Comparison of ENCODE assay signal across 1 cellular context in the genomic region with DNA sequence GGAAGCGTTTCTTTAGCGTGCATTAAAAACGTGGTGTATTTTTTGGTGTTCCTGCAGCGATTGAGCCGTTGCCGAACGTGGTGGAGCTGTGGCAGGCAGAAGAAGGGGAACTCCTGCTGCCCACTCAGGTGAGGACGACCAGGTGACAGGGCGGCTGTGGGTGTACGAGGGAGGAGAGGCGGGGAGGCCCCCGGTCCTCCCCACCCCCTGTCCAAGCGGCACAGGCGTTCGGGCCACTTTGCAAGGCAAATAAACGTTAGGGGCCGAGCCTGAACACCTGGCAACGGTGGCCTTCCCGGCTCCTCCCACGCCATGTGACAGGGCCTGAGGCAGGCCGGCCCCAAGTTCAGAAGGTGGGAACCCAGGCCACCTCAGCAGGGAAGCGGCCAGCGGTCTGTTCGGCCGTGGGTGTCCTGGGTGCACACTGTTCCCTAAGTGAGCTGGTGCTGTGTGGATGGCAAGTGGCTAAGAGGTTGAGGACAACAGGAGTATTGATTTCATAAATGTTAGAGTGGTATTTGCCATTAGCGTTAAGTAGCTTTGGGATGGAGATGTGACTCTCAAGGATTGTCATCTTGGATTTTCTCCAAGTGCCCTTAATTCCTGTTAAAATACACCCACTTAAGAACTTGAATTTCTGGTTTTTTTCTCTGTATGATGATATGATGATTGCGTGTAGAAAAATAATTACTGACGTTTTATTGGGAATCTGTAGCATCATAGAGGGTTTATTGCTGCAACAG.
A peak's percentile ranks its signal among the peaks of the same experiment; 100 is the strongest.
TF ChIP-seq lines count a peak whose summit lies in the region.

No MANE protein-coding gene starts in this region.

TF ChIP-seq in GM12878, 131 proteins besides CTCF, POLR2A, EP300 and RAD21 (continued from another document and continues in another):
- TF ChIP-seq, protein P1, sequence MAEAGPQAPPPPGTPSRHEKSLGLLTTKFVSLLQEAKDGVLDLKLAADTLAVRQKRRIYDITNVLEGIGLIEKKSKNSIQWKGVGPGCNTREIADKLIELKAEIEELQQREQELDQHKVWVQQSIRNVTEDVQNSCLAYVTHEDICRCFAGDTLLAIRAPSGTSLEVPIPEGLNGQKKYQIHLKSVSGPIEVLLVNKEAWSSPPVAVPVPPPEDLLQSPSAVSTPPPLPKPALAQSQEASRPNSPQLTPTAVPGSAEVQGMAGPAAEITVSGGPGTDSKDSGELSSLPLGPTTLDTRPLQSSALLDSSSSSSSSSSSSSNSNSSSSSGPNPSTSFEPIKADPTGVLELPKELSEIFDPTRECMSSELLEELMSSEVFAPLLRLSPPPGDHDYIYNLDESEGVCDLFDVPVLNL (IDR thresholded peaks at IDR 0.05; ENCODE audit: low read depth, low read length) = no peak
- no peak for TF ChIP-seq NR2C1 (IDR thresholded peaks at IDR 0.05)
- TF ChIP-seq ESRRA (IDR thresholded peaks at IDR 0.05; ENCODE audit: low read length) = no peak
- TF ChIP-seq, protein P2, sequence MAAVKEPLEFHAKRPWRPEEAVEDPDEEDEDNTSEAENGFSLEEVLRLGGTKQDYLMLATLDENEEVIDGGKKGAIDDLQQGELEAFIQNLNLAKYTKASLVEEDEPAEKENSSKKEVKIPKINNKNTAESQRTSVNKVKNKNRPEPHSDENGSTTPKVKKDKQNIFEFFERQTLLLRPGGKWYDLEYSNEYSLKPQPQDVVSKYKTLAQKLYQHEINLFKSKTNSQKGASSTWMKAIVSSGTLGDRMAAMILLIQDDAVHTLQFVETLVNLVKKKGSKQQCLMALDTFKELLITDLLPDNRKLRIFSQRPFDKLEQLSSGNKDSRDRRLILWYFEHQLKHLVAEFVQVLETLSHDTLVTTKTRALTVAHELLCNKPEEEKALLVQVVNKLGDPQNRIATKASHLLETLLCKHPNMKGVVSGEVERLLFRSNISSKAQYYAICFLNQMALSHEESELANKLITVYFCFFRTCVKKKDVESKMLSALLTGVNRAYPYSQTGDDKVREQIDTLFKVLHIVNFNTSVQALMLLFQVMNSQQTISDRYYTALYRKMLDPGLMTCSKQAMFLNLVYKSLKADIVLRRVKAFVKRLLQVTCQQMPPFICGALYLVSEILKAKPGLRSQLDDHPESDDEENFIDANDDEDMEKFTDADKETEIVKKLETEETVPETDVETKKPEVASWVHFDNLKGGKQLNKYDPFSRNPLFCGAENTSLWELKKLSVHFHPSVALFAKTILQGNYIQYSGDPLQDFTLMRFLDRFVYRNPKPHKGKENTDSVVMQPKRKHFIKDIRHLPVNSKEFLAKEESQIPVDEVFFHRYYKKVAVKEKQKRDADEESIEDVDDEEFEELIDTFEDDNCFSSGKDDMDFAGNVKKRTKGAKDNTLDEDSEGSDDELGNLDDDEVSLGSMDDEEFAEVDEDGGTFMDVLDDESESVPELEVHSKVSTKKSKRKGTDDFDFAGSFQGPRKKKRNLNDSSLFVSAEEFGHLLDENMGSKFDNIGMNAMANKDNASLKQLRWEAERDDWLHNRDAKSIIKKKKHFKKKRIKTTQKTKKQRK (IDR thresholded peaks at IDR 0.05; ENCODE audit: low read depth, low read length) = no peak
- peak; percentile 38; the same call in 1 of the 2 replicates for TF ChIP-seq DPF2 (IDR thresholded peaks at IDR 0.05)
- TF ChIP-seq, protein P3, sequence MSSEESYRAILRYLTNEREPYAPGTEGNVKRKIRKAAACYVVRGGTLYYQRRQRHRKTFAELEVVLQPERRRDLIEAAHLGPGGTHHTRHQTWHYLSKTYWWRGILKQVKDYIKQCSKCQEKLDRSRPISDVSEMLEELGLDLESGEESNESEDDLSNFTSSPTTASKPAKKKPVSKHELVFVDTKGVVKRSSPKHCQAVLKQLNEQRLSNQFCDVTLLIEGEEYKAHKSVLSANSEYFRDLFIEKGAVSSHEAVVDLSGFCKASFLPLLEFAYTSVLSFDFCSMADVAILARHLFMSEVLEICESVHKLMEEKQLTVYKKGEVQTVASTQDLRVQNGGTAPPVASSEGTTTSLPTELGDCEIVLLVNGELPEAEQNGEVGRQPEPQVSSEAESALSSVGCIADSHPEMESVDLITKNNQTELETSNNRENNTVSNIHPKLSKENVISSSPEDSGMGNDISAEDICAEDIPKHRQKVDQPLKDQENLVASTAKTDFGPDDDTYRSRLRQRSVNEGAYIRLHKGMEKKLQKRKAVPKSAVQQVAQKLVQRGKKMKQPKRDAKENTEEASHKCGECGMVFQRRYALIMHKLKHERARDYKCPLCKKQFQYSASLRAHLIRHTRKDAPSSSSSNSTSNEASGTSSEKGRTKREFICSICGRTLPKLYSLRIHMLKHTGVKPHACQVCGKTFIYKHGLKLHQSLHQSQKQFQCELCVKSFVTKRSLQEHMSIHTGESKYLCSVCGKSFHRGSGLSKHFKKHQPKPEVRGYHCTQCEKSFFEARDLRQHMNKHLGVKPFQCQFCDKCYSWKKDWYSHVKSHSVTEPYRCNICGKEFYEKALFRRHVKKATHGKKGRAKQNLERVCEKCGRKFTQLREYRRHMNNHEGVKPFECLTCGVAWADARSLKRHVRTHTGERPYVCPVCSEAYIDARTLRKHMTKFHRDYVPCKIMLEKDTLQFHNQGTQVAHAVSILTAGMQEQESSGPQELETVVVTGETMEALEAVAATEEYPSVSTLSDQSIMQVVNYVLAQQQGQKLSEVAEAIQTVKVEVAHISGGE (CRISPR knock-in tag; IDR thresholded peaks at IDR 0.05) = no peak
- TF ChIP-seq NFYA (IDR thresholded peaks at IDR 0.05; ENCODE audit: borderline replicate concordance, low read depth, low read length) = no peak
- TF ChIP-seq FOS (IDR thresholded peaks at IDR 0.05; ENCODE audit: borderline replicate concordance, extremely low read depth, insufficient read length) = no peak
- TF ChIP-seq MTA2 (IDR thresholded peaks at IDR 0.05; ENCODE audit: low read depth) = peak; percentile 38; the same call in 1 of the 2 replicates
- TF ChIP-seq ETV6 (conservative IDR thresholded peaks at IDR 0.05 in 1 of 2, IDR thresholded peaks at IDR 0.05 in 1 of 2; ENCODE audit: borderline replicate concordance in 1 of 2, low read depth in 1 of 2) = 0 out of 4 replicates have a peak, but pooled peaks of 1 of the 2 experiments have one; percentile 69
- peak; percentile 19; the same call in 1 of the 2 replicates for TF ChIP-seq CBX5 (IDR thresholded peaks at IDR 0.05; ENCODE audit: low read depth)
- no peak for TF ChIP-seq HCFC1 (IDR thresholded peaks at IDR 0.05; ENCODE audit: low read length)
- TF ChIP-seq, protein P4, sequence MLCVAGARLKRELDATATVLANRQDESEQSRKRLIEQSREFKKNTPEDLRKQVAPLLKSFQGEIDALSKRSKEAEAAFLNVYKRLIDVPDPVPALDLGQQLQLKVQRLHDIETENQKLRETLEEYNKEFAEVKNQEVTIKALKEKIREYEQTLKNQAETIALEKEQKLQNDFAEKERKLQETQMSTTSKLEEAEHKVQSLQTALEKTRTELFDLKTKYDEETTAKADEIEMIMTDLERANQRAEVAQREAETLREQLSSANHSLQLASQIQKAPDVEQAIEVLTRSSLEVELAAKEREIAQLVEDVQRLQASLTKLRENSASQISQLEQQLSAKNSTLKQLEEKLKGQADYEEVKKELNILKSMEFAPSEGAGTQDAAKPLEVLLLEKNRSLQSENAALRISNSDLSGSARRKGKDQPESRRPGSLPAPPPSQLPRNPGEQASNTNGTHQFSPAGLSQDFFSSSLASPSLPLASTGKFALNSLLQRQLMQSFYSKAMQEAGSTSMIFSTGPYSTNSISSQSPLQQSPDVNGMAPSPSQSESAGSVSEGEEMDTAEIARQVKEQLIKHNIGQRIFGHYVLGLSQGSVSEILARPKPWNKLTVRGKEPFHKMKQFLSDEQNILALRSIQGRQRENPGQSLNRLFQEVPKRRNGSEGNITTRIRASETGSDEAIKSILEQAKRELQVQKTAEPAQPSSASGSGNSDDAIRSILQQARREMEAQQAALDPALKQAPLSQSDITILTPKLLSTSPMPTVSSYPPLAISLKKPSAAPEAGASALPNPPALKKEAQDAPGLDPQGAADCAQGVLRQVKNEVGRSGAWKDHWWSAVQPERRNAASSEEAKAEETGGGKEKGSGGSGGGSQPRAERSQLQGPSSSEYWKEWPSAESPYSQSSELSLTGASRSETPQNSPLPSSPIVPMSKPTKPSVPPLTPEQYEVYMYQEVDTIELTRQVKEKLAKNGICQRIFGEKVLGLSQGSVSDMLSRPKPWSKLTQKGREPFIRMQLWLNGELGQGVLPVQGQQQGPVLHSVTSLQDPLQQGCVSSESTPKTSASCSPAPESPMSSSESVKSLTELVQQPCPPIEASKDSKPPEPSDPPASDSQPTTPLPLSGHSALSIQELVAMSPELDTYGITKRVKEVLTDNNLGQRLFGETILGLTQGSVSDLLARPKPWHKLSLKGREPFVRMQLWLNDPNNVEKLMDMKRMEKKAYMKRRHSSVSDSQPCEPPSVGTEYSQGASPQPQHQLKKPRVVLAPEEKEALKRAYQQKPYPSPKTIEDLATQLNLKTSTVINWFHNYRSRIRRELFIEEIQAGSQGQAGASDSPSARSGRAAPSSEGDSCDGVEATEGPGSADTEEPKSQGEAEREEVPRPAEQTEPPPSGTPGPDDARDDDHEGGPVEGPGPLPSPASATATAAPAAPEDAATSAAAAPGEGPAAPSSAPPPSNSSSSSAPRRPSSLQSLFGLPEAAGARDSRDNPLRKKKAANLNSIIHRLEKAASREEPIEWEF (IDR thresholded peaks at IDR 0.05; ENCODE audit: insufficient replicate concordance, low read depth, low read length) = no peak
- no peak for TF ChIP-seq SKIL (IDR thresholded peaks at IDR 0.05; ENCODE audit: low read depth, poor library complexity, severe bottlenecking)
- TF ChIP-seq KLF5 (IDR thresholded peaks at IDR 0.05; ENCODE audit: partially characterized antibody) = peak; percentile 24
- TF ChIP-seq GATAD2B (conservative IDR thresholded peaks at IDR 0.05; ENCODE audit: low read depth) = peak; percentile 76
- no peak for TF ChIP-seq SRF (IDR thresholded peaks at IDR 0.05; ENCODE audit: low read depth in 2 of 2, low read length in 2 of 2)
- peak; percentile 57; the same call in 1 of the 2 replicates for TF ChIP-seq CREB1 (IDR thresholded peaks at IDR 0.05; ENCODE audit: low read depth)
- TF ChIP-seq CBFB (IDR thresholded peaks at IDR 0.05; ENCODE audit: low read depth) = peak; percentile 70; the same call in 1 of the 2 replicates
- TF ChIP-seq SP1 (IDR thresholded peaks at IDR 0.05; ENCODE audit: low read depth, low read length) = no peak
- peak; percentile 63 for TF ChIP-seq PKNOX1 (IDR thresholded peaks at IDR 0.05)
- TF ChIP-seq EZH2 (IDR thresholded peaks at IDR 0.05; ENCODE audit: borderline replicate concordance, control insufficient read depth, low read depth, low read length) = no peak
- no peak for TF ChIP-seq HDAC6 (IDR thresholded peaks at IDR 0.05; ENCODE audit: unreplicated experiment)
- TF ChIP-seq ZNF217 (IDR thresholded peaks at IDR 0.05) = no peak
- TF ChIP-seq STAT1 (conservative IDR thresholded peaks at IDR 0.05) = no peak
- TF ChIP-seq RUNX3 (IDR thresholded peaks at IDR 0.05; ENCODE audit: low read length) = peak; percentile 61
- TF ChIP-seq IRF4 (IDR thresholded peaks at IDR 0.05; ENCODE audit: low read depth, low read length) = no peak
- peak; percentile 86 for TF ChIP-seq ATF7 (IDR thresholded peaks at IDR 0.05; ENCODE audit: low read depth)
- no peak for TF ChIP-seq E4F1 (IDR thresholded peaks at IDR 0.05; ENCODE audit: borderline replicate concordance, partially characterized antibody)
- TF ChIP-seq SMAD1 (IDR thresholded peaks at IDR 0.05; ENCODE audit: low read depth, partially characterized antibody) = peak; percentile 37
- no peak for TF ChIP-seq POLR2AphosphoS2 (IDR thresholded peaks at IDR 0.05; ENCODE audit: low read depth, low read length)
- peak; percentile 7 to 96 for TF ChIP-seq EGR1 (IDR thresholded peaks at IDR 0.05; ENCODE audit: borderline replicate concordance in 1 of 2, low read depth in 2 of 2, low read length in 2 of 2)
- TF ChIP-seq JUNB (IDR thresholded peaks at IDR 0.05) = peak; percentile 16; the same call in 1 of the 2 replicates
- no peak; the same call in 1 of the 2 replicates for TF ChIP-seq LARP7 (IDR thresholded peaks at IDR 0.05)
- peak; percentile 53; the same call in 1 of the 2 replicates for TF ChIP-seq SPI1 (IDR thresholded peaks at IDR 0.05; ENCODE audit: borderline replicate concordance, insufficient read depth, low read depth, low read length)
- TF ChIP-seq TAF1 (IDR thresholded peaks at IDR 0.05; ENCODE audit: borderline replicate concordance, low read depth, low read length) = peak; percentile 38; the same call in 1 of the 2 replicates
- TF ChIP-seq IKZF1 (conservative IDR thresholded peaks at IDR 0.05) = peak; percentile 80
- TF ChIP-seq SIX5 (IDR thresholded peaks at IDR 0.05; ENCODE audit: low read depth, low read length, severe bottlenecking) = no peak
